Comparison of ENCODE assay signal across 28 cellular contexts in genomic region chr6:14436593-14436992, GRCh38.
DNase-seq lines count a peak whose midpoint lies in the region; TF ChIP-seq lines count a peak whose summit lies in the region.
"Had no signal": no experiment of that assay in that cellular context is flagged by ENCODE, and none has a peak within 500 bp of the region (broad histone marks: within the 10 kb centered on the region; RNA-seq: fewer than 3 reads in every experiment).

No MANE protein-coding gene starts in this region.

- H3K4me2 ChIP-seq in Loucy (ENCODE audit: low read depth, low read length, poor library complexity, severe bottlenecking): no peak overlapping the region
- H3K4me2 ChIP-seq: BLaER1 had no signal

- no peaks in the 10 kb centered on the region for H3K9me3 Mint-ChIP-seq in progenitor cell of endocrine pancreas (ENCODE audit: low read depth)
- no peaks in the 10 kb centered on the region for H3K9me3 Mint-ChIP-seq in immature natural killer cell
- H3K9me3 Mint-ChIP-seq: activated naive CD4-positive, alpha-beta T cell treated with anti-CD3 and anti-CD28 coated beads, Interleukin-2, amount 50 U/mL, for 72 hours; HFFc6; memory B cell had no signal

- in situ Hi-C loops in brain microvascular endothelial cell (cut with HindIII; ENCODE audit: low pct_ligation_motif_present, low sequenced_read_pairs): no loop called here

- no peaks in the 10 kb centered on the region for H3F3A ChIP-seq in Loucy (ENCODE audit: low read depth)

- no peaks in the 10 kb centered on the region for H3K9me2 ChIP-seq in Loucy (replicated peaks; ENCODE audit: low read depth, low read length)

- no peaks in the 10 kb centered on the region for H3K36me3 Mint-ChIP-seq in progenitor cell of endocrine pancreas (ENCODE audit: insufficient read depth)
- no peaks in the 10 kb centered on the region for H3K36me3 Mint-ChIP-seq in immature natural killer cell
- H3K36me3 Mint-ChIP-seq: activated naive CD4-positive, alpha-beta T cell treated with anti-CD3 and anti-CD28 coated beads, Interleukin-2, amount 50 U/mL, for 72 hours had no signal

- TF ChIP-seq CTCF in Loucy (conservative IDR thresholded peaks at IDR 0.05; ENCODE audit: low read length): no peak
- TF ChIP-seq CTCF in progenitor cell of endocrine pancreas (IDR thresholded peaks at IDR 0.05; ENCODE audit: unreplicated experiment): no peak
- no peak for TF ChIP-seq CTCF in brain microvascular endothelial cell (IDR thresholded peaks at IDR 0.05; ENCODE audit: low read depth, low read length, missing control alignments)

- no peak overlapping the region for H2AFZ ChIP-seq in Loucy (ENCODE audit: low read length)

- H3K4me1 Mint-ChIP-seq in progenitor cell of endocrine pancreas (ENCODE audit: low read depth): peaks cover 31% of the 10 kb centered on the region
- H3K4me1 Mint-ChIP-seq in immature natural killer cell: peaks cover 5 to 14% of the 10 kb centered on the region in 2 donors

- peak; percentile 32 for DNase-seq in NCI-H2171 (lab: John Stamatoyannopoulos, UW)
- DNase-seq in OCI-M1 (lab: John Stamatoyannopoulos, UW): peak; percentile 17
- DNase-seq in progenitor cell of endocrine pancreas (ENCODE audit: low spot score, unreplicated experiment): no peak
- no peak for DNase-seq in brain microvascular endothelial cell
- DNase-seq in T-helper 1 cell: no peak
- DNase-seq in immature natural killer cell: no peak
- DNase-seq: activated CD4-positive, alpha-beta T cell treated with anti-CD3 and anti-CD28 coated beads, Interleukin-2, amount 10 ng/mL, durations not matched to agents 24 days and 14 days; activated CD8-positive, alpha-beta memory T cell treated with anti-CD3 and anti-CD28 coated beads for 24 hours; activated T-cell treated with anti-CD3 and anti-CD28 coated beads for 4 hours; anterior cingulate cortex; Caco-2; DMS79; effector CD4-positive, alpha-beta T cell; HFFc6; hippocampal formation; left cardiac atrium; NCI-H1092 treated with DMSO at 0.1 percent for 48 hours; NCI-H2081 treated with DMSO at 0.1 percent for 48 hours; SHP77 treated with DMSO at 0.1 percent for 48 hours; stimulated activated CD4-positive, alpha-beta T cell treated with anti-CD3 and anti-CD28 coated beads, Interleukin-15, amount 100 ng/mL, for 24 hours; stimulated activated CD4-positive, alpha-beta T cell treated with anti-CD3 and anti-CD28 coated beads, Interleukin-4, amount 100 ng/mL, for 4 hours; tibial artery had no signal

- no peak overlapping the region for H3K4me3 ChIP-seq in Loucy (ENCODE audit: low read length, poor library complexity, severe bottlenecking)
- H3K4me3 ChIP-seq in brain microvascular endothelial cell (ENCODE audit: low read depth, low read length): no peak overlapping the region
- H3K4me3 ChIP-seq: BLaER1, tibial artery had no signal

- H3K27ac ChIP-seq in brain microvascular endothelial cell: no peak overlapping the region
- H3K27ac ChIP-seq: BLaER1, tibial artery had no signal

- H4K20me1 ChIP-seq in Loucy (ENCODE audit: insufficient read depth, low read length, poor library complexity, severe bottlenecking): no peaks in the 10 kb centered on the region
- H4K20me1 ChIP-seq: BLaER1 had no signal

- H3K27me3 ChIP-seq in Loucy (ENCODE audit: insufficient read depth, low read length, poor library complexity, severe bottlenecking): no peaks in the 10 kb centered on the region
- H3K27me3 ChIP-seq in brain microvascular endothelial cell (replicated peaks): no peaks in the 10 kb centered on the region
- H3K27me3 ChIP-seq: BLaER1, tibial artery had no signal

- H3K27ac Mint-ChIP-seq in progenitor cell of endocrine pancreas (peak overlapping the region; percentile 34), immature natural killer cell (no peak overlapping the region)
- H3K27ac Mint-ChIP-seq: activated CD4-positive, alpha-beta T cell treated with anti-CD3 and anti-CD28 coated beads, Interleukin-2, amount 10 ng/mL, durations not matched to agents 24 days and 14 days; activated naive CD4-positive, alpha-beta T cell treated with anti-CD3 and anti-CD28 coated beads, Interleukin-2, amount 50 U/mL, for 72 hours; activated T-helper 2 cell treated with anti-CD3 and anti-CD28 coated beads, Interferon-gamma antibody, Interleukin-2, Interleukin-4, amounts not matched to agents 10 μg/mL and 5 μg/mL and 100 μg/mL, durations not matched to agents 14 hours and 24 hours and 36 hours; HFFc6; memory B cell; nephron had no signal

- H3K4me3 Mint-ChIP-seq in progenitor cell of endocrine pancreas (ENCODE audit: low read depth) (no peak overlapping the region), immature natural killer cell (no peak overlapping the region)
- H3K4me3 Mint-ChIP-seq: activated CD4-positive, alpha-beta T cell treated with anti-CD3 and anti-CD28 coated beads, Interleukin-2, amount 10 ng/mL, durations not matched to agents 24 days and 14 days; HFFc6; memory B cell; nephron had no signal

- no peaks in the 10 kb centered on the region for H3K36me3 ChIP-seq in Loucy (ENCODE audit: insufficient read depth, low read length)
- H3K36me3 ChIP-seq in brain microvascular endothelial cell (replicated peaks): no peaks in the 10 kb centered on the region
- H3K36me3 ChIP-seq: BLaER1, tibial artery had no signal

- H3K9ac ChIP-seq in Loucy (ENCODE audit: low read depth, low read length, poor library complexity, severe bottlenecking): peak overlapping the region; percentile 24
- H3K9ac ChIP-seq: BLaER1 had no signal

- H3K27me3 Mint-ChIP-seq in progenitor cell of endocrine pancreas (no peaks in the 10 kb centered on the region), immature natural killer cell (ENCODE audit: low read depth in 3 of 3) (no peaks in the 10 kb centered on the region)
- H3K27me3 Mint-ChIP-seq: activated CD4-positive, alpha-beta T cell treated with anti-CD3 and anti-CD28 coated beads, Interleukin-2, amount 10 ng/mL, durations not matched to agents 24 days and 14 days; memory B cell had no signal

- H3K79me2 ChIP-seq in Loucy (ENCODE audit: insufficient read depth, low read length): no peaks in the 10 kb centered on the region

- peaks cover 89% of the 10 kb centered on the region for H3K4me1 ChIP-seq in Loucy (ENCODE audit: insufficient read depth, low read length, poor library complexity, severe bottlenecking)
- H3K4me1 ChIP-seq: Caco-2 had no signal

- no peaks in the 10 kb centered on the region for H3K9me3 ChIP-seq in Loucy (ENCODE audit: insufficient read depth, low read depth, low read length)
- H3K9me3 ChIP-seq: BLaER1, Caco-2, tibial artery had no signal

Comparison
In these comparisons a context has a peak if more than half of its experiments do, and no peak if none do; other contexts are left out.
1. DNase-seq: peak in NCI-H2171 (single experiment) and OCI-M1 (single experiment); none in progenitor cell of endocrine pancreas (single experiment), brain microvascular endothelial cell (single experiment), T-helper 1 cell (0 of 5) and immature natural killer cell (0 of 3).